ENCODE assay signal across 20 cellular contexts in genomic region chr3:55742027-55742710, GRCh38.
"Had no signal": no experiment of that assay in that cellular context is flagged by ENCODE, and none has a peak within 500 bp of the region (broad histone marks: within the 10 kb centered on the region; RNA-seq: fewer than 3 reads in every experiment).

No MANE protein-coding gene starts in this region.

- H3K36me3 ChIP-seq: gastrocnemius medialis, neutrophil, pancreas, right atrium auricular region, thyroid gland, upper lobe of right lung, WERI-Rb-1 had no signal

- ATAC-seq: activated CD8-positive, alpha-beta T cell treated with anti-CD3 and anti-CD28 coated beads for 36 hours; gastrocnemius medialis; natural killer cell treated with Interleukin-12 subunit alpha and Interleukin-12 subunit beta and Interleukin-15 and Interleukin-18, amount 100 ng/mL, for 72 hours; pancreas; psoas muscle; upper lobe of right lung had no signal

- FAIRE-seq: islet of Langerhans, pancreas had no signal

- H3K4me1 ChIP-seq: gastrocnemius medialis, psoas muscle, right atrium auricular region, thyroid gland, upper lobe of right lung had no signal

- H3K27ac ChIP-seq: gastrocnemius medialis, neutrophil, pancreas, psoas muscle, right atrium auricular region, thyroid gland, upper lobe of right lung, WERI-Rb-1 had no signal

- H3K4me3 ChIP-seq: gastrocnemius medialis, pancreas, psoas muscle, right atrium auricular region, thyroid gland, upper lobe of right lung had no signal

- DNase-seq: activated CD4-positive, alpha-beta T cell treated with anti-CD3 and anti-CD28 coated beads, Interleukin-2, amount 10 ng/mL, durations not matched to agents 7 days and 5 days; activated CD4-positive, CD25-positive, alpha-beta regulatory T cell treated with anti-CD3 and anti-CD28 coated beads, Interleukin-2, amount 50 U/mL, for 72 hours; activated CD8-positive, alpha-beta T cell treated with anti-CD3 and anti-CD28 coated beads for 36 hours; activated gamma-delta T cell; anterior cingulate cortex; caudate nucleus; effector memory CD4-positive, alpha-beta T cell; gastrocnemius medialis; hippocampal formation; pancreas; psoas muscle; stimulated activated CD4-positive, alpha-beta T cell treated with anti-CD3 and anti-CD28 coated beads, Interleukin-4, amount 100 ng/mL, for 4 hours; substantia nigra; upper lobe of right lung; WERI-Rb-1 had no signal

- H3K9me3 ChIP-seq: gastrocnemius medialis, neutrophil, psoas muscle, right atrium auricular region, thyroid gland, upper lobe of right lung had no signal

- H3K27me3 ChIP-seq: gastrocnemius medialis, neutrophil, pancreas, right atrium auricular region, thyroid gland, upper lobe of right lung had no signal
